Comparison of ENCODE assay signal across 12 cellular contexts in genomic region chr17:37828313-37829124, GRCh38.
DNase-seq lines count a peak whose midpoint lies in the region; ATAC-seq lines count a peak whose summit lies in the region.
"Had no signal": no experiment of that assay in that cellular context is flagged by ENCODE, and none has a peak within 500 bp of the region (broad histone marks: within the 10 kb centered on the region; RNA-seq: fewer than 3 reads in every experiment).

No MANE protein-coding gene starts in this region.

- in situ Hi-C loops in Caki2 (cut with HindIII; ENCODE audit: low pct_unique_long_range_greater_than_20kb, low sequenced_read_pairs) = no loop called here
- in situ Hi-C loops in G401 (cut with HindIII; ENCODE audit: low sequenced_read_pairs) = no loop called here

- no peaks in the 10 kb centered on the region for H3K36me3 ChIP-seq in SJCRH30
- H3K36me3 ChIP-seq: lower lobe of right lung had no signal

- H3K9me3 ChIP-seq in SJCRH30 (replicated peaks) = no peaks in the 10 kb centered on the region
- H3K9me3 ChIP-seq: lower lobe of right lung had no signal

- no peaks in the 10 kb centered on the region for H3K4me1 ChIP-seq in SJCRH30

- no peak overlapping the region for H3K27ac ChIP-seq in SJCRH30
- H3K27ac ChIP-seq: lower lobe of right lung, RWPE1 had no signal

- no peak for ATAC-seq in HG03108 (IDR thresholded peaks at IDR 0.05; ENCODE audit: unreplicated experiment)

- H3K4me3 ChIP-seq in Jurkat, Clone E6-1 (ENCODE audit: low read length) = no peak overlapping the region
- H3K4me3 ChIP-seq in SJCRH30 = no peak overlapping the region
- H3K4me3 ChIP-seq: lower lobe of right lung had no signal

- DNase-seq in Caki2 (ENCODE audit: low read depth) (peak; percentile 59), UCSD-AML1 (lab: John Stamatoyannopoulos, UW; ENCODE audit: unreplicated experiment) (peak; percentile 31), lung microvascular endothelial cell (ENCODE audit: low read depth in 2 of 2) (peak; percentile 17 to 36), SJCRH30 (no peak), G401 (ENCODE audit: low spot score) (no peak), NK-92 (lab: John Stamatoyannopoulos, UW; ENCODE audit: unreplicated experiment) (no peak)
- DNase-seq in Jurkat, Clone E6-1 (ENCODE audit: low read depth, low spot score) = peak; percentile 20
- DNase-seq: DMS79, lower lobe of right lung, NCI-H1694 treated with DMSO at 0.1 percent for 48 hours had no signal

- H3K27me3 ChIP-seq in SJCRH30 = no peaks in the 10 kb centered on the region

Comparison
In these comparisons a context has a peak if more than half of its experiments do, and no peak if none do; other contexts are left out.
1. DNase-seq: peak in Caki2 (single experiment), Jurkat, Clone E6-1 (single experiment), UCSD-AML1 (single experiment) and lung microvascular endothelial cell (2 of 2); none in SJCRH30 (0 of 2), G401 (single experiment) and NK-92 (single experiment).